In the genomic region with DNA sequence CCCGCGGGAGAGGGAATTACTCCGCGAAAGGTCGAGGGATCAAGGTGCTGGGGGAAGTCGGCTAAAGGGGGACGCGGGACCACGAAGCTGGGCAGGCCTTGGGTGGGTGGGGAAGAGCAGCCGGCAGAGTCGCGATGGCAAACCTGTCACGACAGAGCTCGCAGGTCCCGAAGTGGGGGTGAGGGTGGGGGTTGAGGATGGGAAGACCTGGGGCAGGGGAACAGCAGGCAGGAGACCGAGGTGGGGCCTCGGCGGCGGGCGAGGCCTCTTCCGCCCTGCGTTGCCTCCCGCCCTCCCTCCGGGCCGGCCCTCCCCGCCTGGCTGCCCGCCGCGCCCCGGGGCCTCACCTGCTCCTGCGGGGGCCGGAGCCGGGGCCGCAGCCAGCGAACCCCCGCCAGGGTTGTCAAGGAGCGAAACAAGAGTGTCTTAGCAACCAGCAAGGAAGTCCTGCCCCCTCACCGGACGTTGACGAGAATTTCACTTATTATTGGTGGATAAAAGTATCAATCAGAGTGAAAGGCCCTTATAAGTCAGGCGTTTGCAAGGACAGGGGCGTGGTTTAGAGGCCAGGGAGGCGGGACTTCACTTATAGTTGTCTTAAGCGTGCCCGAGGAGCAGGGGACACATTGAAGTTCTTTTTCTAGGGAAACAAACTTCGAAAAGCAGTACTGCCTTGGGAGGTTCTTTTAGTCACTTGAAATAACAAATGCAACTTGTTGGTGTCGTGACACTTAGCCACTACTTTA, we compare ENCODE assay signal across 8 cellular contexts. TPM values are rescaled to one million over a fixed set of nuclear protein-coding genes. Genes with fewer than 3 reads are reported as not detected.
DNase-seq lines count a peak whose midpoint lies in the region; ATAC-seq and TF ChIP-seq lines count a peak whose summit lies in the region.

A gene with protein sequence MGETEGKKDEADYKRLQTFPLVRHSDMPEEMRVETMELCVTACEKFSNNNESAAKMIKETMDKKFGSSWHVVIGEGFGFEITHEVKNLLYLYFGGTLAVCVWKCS (minus strand): TSS at position 423 of the 746 bp plus-strand sequence. CDS start 11,412 bp downstream, outside the sequence.

- H3K9ac ChIP-seq in smooth muscle cell (ENCODE audit: low read depth), result peak within 1 kb of the TSS; percentile 94

- H3K9me3 ChIP-seq in smooth muscle cell (replicated peaks; ENCODE audit: low read depth), result no peaks in the 10 kb centered on the region

- TF ChIP-seq CTCF in smooth muscle cell (IDR thresholded peaks at IDR 0.05; ENCODE audit: borderline replicate concordance, insufficient read depth, poor library complexity, severe bottlenecking), result no peak

- H3K27me3 ChIP-seq in smooth muscle cell (ENCODE audit: low read depth), result peaks cover 11% of the 10 kb centered on the region

- peak within 1 kb of the TSS; percentile 87 to 95 (median 92) for H3K27ac Mint-ChIP-seq in immature natural killer cell

- H3K27me3 Mint-ChIP-seq in immature natural killer cell (ENCODE audit: low read depth in 3 of 3), result peaks cover 11 to 14% (median 12%) of the 10 kb centered on the region in 3 donors

- ATAC-seq in GM19025 (IDR thresholded peaks at IDR 0.05; ENCODE audit: low read depth, unreplicated experiment) (peak; percentile 95), HG03280 (IDR thresholded peaks at IDR 0.05; ENCODE audit: unreplicated experiment) (peak; percentile 98)

- peak within 1 kb of the TSS; percentile 70 for H3K27ac ChIP-seq in smooth muscle cell (ENCODE audit: low read depth)

- H3K4me2 ChIP-seq in smooth muscle cell, result peak within 1 kb of the TSS; percentile 100

- H3K36me3 Mint-ChIP-seq in immature natural killer cell, result no peaks in the 10 kb centered on the region

- DNase-seq in AG08396 (ENCODE audit: low spot score), result peak; percentile 97
- peak; percentile 96 for DNase-seq in NCI-H345 (lab: John Stamatoyannopoulos, UW)
- DNase-seq in activated CD4-positive, CD25-positive, alpha-beta regulatory T cell (lab: John Stamatoyannopoulos, UW), result peak; percentile 70 to 81 (median 77)
- DNase-seq in central memory CD4-positive, alpha-beta T cell, result peak; percentile 94
- peak; percentile 96 for DNase-seq in immature natural killer cell
- peak; percentile 60 for DNase-seq in smooth muscle cell (lab: John Stamatoyannopoulos, UW; ENCODE audit: unreplicated experiment)

- peak within 1 kb of the TSS; percentile 86 to 92 (median 90) for H3K4me3 Mint-ChIP-seq in immature natural killer cell

- H3K79me2 ChIP-seq in smooth muscle cell (ENCODE audit: low read depth), result peaks cover 13% of the 10 kb centered on the region

- H2AFZ ChIP-seq in smooth muscle cell (ENCODE audit: low read depth), result peak within 1 kb of the TSS; percentile 44

- H4K20me1 ChIP-seq in smooth muscle cell (ENCODE audit: low read depth), result no peaks in the 10 kb centered on the region

- no peaks in the 10 kb centered on the region for H3K9me3 Mint-ChIP-seq in immature natural killer cell

- peak within 1 kb of the TSS; percentile 82 for H3K4me3 ChIP-seq in smooth muscle cell

- peaks cover 7% of the 10 kb centered on the region for H3F3A ChIP-seq in smooth muscle cell (ENCODE audit: low read depth)

- under 1% methylated on average over 38 of the region's 47 CpGs for WGBS in smooth muscle cell (ENCODE audit: low lambda C conversion rate)

- no peaks in the 10 kb centered on the region for H3K36me3 ChIP-seq in smooth muscle cell (ENCODE audit: low read depth)

- H3K4me1 ChIP-seq in smooth muscle cell (ENCODE audit: low read depth), result peaks cover 5% of the 10 kb centered on the region

- peaks cover 22 to 24% of the 10 kb centered on the region in 2 donors for H3K4me1 Mint-ChIP-seq in immature natural killer cell

RNA-seq across cellular contexts. Expression of the gene that starts here (rescaled TPM):
- polyA plus RNA-seq in immature natural killer cell (10 to 100 TPM; 16.7 to 16.9 (median 16.8) TPM), smooth muscle cell (29.7 and 33.5 TPM in 2 replicates)
- 13.5 and 16.7 TPM in 2 replicates for total RNA-seq in smooth muscle cell

Comparison
In these comparisons a context has a peak if more than half of its experiments do, and no peak if none do; other contexts are left out.
1. Peak in every context shown above with its lines: DNase-seq, ATAC-seq, H3K4me3 ChIP-seq and H3K27ac ChIP-seq.